1 cellular context compared by ENCODE assay signal in genomic region chr1:116374340-116375164, GRCh38.
A peak's percentile ranks its signal among the peaks of the same experiment; 100 is the strongest.
TF ChIP-seq lines count a peak whose summit lies in the region.

No MANE protein-coding gene starts in this region.

TF ChIP-seq in K562, 482 proteins besides CTCF, POLR2A, EP300 and RAD21 (continued from another document):
- no peak for TF ChIP-seq ZNF518B (CRISPR knock-in tag; IDR thresholded peaks at IDR 0.05)
- peak; percentile 69 for TF ChIP-seq MGA (IDR thresholded peaks at IDR 0.05)
- 0 out of 4 replicates have a peak, but pooled peaks of 1 of the 2 experiments have one; percentile 3 for TF ChIP-seq NRF1 (conservative IDR thresholded peaks at IDR 0.05 in 1 of 2, IDR thresholded peaks at IDR 0.05 in 1 of 2)
- 0 out of 2 replicates have a peak, but pooled peaks have one; percentile 31 for TF ChIP-seq ZSCAN29 (IDR thresholded peaks at IDR 0.05)
- TF ChIP-seq ZKSCAN1 (IDR thresholded peaks at IDR 0.05; ENCODE audit: low read depth, low read length) = peak; percentile 68; the same call in 1 of the 2 replicates
- peak in 1 of 2 experiments; percentile 47 for TF ChIP-seq E2F6 (IDR thresholded peaks at IDR 0.05; ENCODE audit: borderline replicate concordance in 1 of 2, extremely low read depth in 1 of 2, insufficient read depth in 1 of 2, insufficient read length in 1 of 2, low read depth in 1 of 2, low read length in 1 of 2, poor library complexity in 1 of 2, severe bottlenecking in 1 of 2)
- 0 out of 2 replicates have a peak, but pooled peaks have one; percentile 3 for TF ChIP-seq ZNF197 (CRISPR knock-in tag; IDR thresholded peaks at IDR 0.05; ENCODE audit: low read depth)
- 0 out of 2 replicates have a peak, but pooled peaks have one; percentile 46 for TF ChIP-seq HNRNPUL1 (IDR thresholded peaks at IDR 0.05; ENCODE audit: low read length)
- TF ChIP-seq NKRF (IDR thresholded peaks at IDR 0.05; ENCODE audit: borderline replicate concordance) = 0 out of 2 replicates have a peak, but pooled peaks have one; percentile 3
- TF ChIP-seq ESRRB (CRISPR knock-in tag; IDR thresholded peaks at IDR 0.05; ENCODE audit: borderline replicate concordance) = no peak
- no peak for TF ChIP-seq ZNF212 (CRISPR knock-in tag; IDR thresholded peaks at IDR 0.05)
- TF ChIP-seq CREB3L1 (IDR thresholded peaks at IDR 0.05; ENCODE audit: borderline replicate concordance, low read depth) = 0 out of 2 replicates have a peak, but pooled peaks have one; percentile 12
- TF ChIP-seq MXI1 (IDR thresholded peaks at IDR 0.05; ENCODE audit: low read depth, low read length) = peak; percentile 39; the same call in 1 of the 2 replicates
